In genomic region chr10:50362547-50363125, GRCh38 we compare ENCODE assay signal across 9 cellular contexts.
DNase-seq lines count a peak whose midpoint lies in the region; ATAC-seq and TF ChIP-seq lines count a peak whose summit lies in the region.
"Had no signal": no experiment of that assay in that cellular context is flagged by ENCODE, and none has a peak within 500 bp of the region (broad histone marks: within the 10 kb centered on the region; RNA-seq: fewer than 3 reads in every experiment).

No MANE protein-coding gene starts in this region.

- no peak for TF ChIP-seq CTCF in LNCaP clone FGC (IDR thresholded peaks at IDR 0.05; ENCODE audit: control insufficient read depth, extremely low read depth, insufficient read depth)
- TF ChIP-seq CTCF in heart right ventricle (IDR thresholded peaks at IDR 0.05) = no peak

- no peak overlapping the region for H3K4me3 ChIP-seq in LNCaP clone FGC (ENCODE audit: low read depth, low read length)
- no peak overlapping the region for H3K4me3 ChIP-seq in heart right ventricle
- H3K4me3 ChIP-seq: thyroid gland had no signal

- peaks cover 17% of the 10 kb centered on the region for H3K9me3 Mint-ChIP-seq in memory B cell

- no peak overlapping the region for H3K27ac ChIP-seq in heart right ventricle
- H3K27ac ChIP-seq: thyroid gland had no signal

- ATAC-seq in GM19035 (IDR thresholded peaks at IDR 0.05; ENCODE audit: unreplicated experiment) (peak; percentile 85), HG02678 (IDR thresholded peaks at IDR 0.05; ENCODE audit: unreplicated experiment) (peak; percentile 77), memory B cell (ENCODE audit: low read depth) (peak; percentile 97), heart right ventricle (no peak)

- intact Hi-C loops in heart right ventricle (cut with DNase I) = no loop called here

- peaks cover 0 to 46% (median 31%) of the 10 kb centered on the region in 9 donors for H3K4me1 ChIP-seq in heart right ventricle

- WGBS in heart right ventricle, 2 donors = 96% methylated on average over 2 of the region's 2 CpGs

- H3K27me3 ChIP-seq in heart right ventricle = no peaks in the 10 kb centered on the region
- H3K27me3 ChIP-seq: thyroid gland had no signal

- peak overlapping the region; percentile 45 for H3K4me3 Mint-ChIP-seq in memory B cell

- DNase-seq in LNCaP clone FGC (ENCODE audit: low read depth) = peak; percentile 93
- peak in 1 of 2 donors; percentile 46 for DNase-seq in memory B cell (ENCODE audit: low spot score in 2 of 2)
- no peak for DNase-seq in heart right ventricle
- no peak for DNase-seq in NCI-H2107 (lab: John Stamatoyannopoulos, UW)
- no peak for DNase-seq in activated naive CD4-positive, alpha-beta T cell (lab: John Stamatoyannopoulos, UW)
- DNase-seq in NCI-H226 = no peak
- DNase-seq: thyroid gland had no signal

- no peaks in the 10 kb centered on the region for H3K27me3 Mint-ChIP-seq in memory B cell

- H3K36me3 Mint-ChIP-seq in memory B cell = peaks cover 31% of the 10 kb centered on the region

- peaks cover 38% of the 10 kb centered on the region for H3K4me1 Mint-ChIP-seq in memory B cell

- no peaks in the 10 kb centered on the region for H3K36me3 ChIP-seq in heart right ventricle
- H3K36me3 ChIP-seq: thyroid gland had no signal

- peaks cover 0 to 10% (median 0%) of the 10 kb centered on the region in 11 donors for H3K9me3 ChIP-seq in heart right ventricle
- H3K9me3 ChIP-seq: thyroid gland had no signal

- H3K27ac Mint-ChIP-seq in memory B cell = peak overlapping the region; percentile 91

Comparison
In these comparisons a context has a peak if more than half of its experiments do, and no peak if none do; other contexts are left out.
1. ATAC-seq: peak in GM19035 (single experiment), HG02678 (single experiment) and memory B cell (single experiment); none in heart right ventricle (0 of 8).